ENCODE assay signal across 42 cellular contexts in the genomic region with DNA sequence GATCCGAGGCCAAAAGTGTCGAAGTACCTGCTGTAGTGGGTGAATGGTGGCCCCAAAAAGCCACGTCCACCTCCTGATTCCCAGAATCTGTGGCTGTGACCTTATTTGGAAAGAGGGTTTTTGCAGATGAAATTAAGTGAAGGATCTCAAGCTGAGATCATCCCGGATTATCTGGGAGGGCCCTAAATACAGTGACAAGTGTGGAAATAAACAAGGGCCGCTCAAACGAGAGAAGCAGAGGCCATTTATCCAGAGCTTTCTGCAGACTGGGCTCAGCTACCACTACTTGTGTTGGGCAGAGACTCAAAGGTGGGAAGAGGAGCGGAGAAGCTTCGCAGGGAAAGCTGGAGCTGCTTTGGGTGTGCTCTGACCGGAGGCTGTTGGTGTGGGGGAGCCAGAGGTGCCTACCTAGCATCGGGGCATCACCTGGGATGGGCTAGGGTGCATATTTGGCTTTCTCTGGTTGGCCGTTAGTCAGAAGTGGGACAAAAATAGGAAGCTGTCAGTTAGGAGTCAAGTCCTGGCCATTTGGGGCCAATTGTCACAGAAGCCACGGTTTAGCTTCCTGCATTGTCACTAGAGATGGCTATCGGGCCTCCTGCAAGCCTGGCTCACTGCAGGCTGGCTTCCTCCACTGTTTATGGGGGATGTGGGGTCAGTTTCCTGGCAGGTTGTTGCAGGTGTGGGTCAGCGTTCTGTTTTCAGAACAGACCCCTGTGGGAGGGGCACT. TPM values are rescaled to one million over a fixed set of nuclear protein-coding genes. Genes with fewer than 3 reads are reported as not detected.
A peak's percentile ranks its signal among the peaks of the same experiment; 100 is the strongest.
DNase-seq lines count a peak whose midpoint lies in the region; ATAC-seq, FAIRE-seq and TF ChIP-seq lines count a peak whose summit lies in the region.
"Had no signal": no experiment of that assay in that cellular context is flagged by ENCODE, and none has a peak within 500 bp of the region (broad histone marks: within the 10 kb centered on the region; RNA-seq: fewer than 3 reads in every experiment).

No MANE protein-coding gene starts in this region.

- H3K36me3 Mint-ChIP-seq in type B pancreatic cell, result no peaks in the 10 kb centered on the region
- H3K36me3 Mint-ChIP-seq: activated naive CD8-positive, alpha-beta T cell treated with anti-CD3 and anti-CD28 coated beads, Interleukin-2, amount 10 ng/mL, durations not matched to agents 7 days and 5 days; CD14-positive monocyte had no signal

- intact Hi-C loops in K562 (cut with micrococcal nuclease), result loop anchor here (5.0 kb wide), 1 partner anchor 37 kb away; no protein-coding TSS in a partner anchor
- intact Hi-C loops in sigmoid colon (cut with DNase I), result no loop called here

- TF ChIP-seq POLR2A in K562 (conservative IDR thresholded peaks at IDR 0.05) (no peak), sigmoid colon (IDR thresholded peaks at IDR 0.05) (no peak)

- ATAC-seq in SK-N-SH treated with all-trans-retinoic acid at 6 μM for 48 hours (no peak), K562 (peak; percentile 74), GM18868 (IDR thresholded peaks at IDR 0.05; ENCODE audit: unreplicated experiment) (no peak)
- ATAC-seq: effector memory CD8-positive, alpha-beta T cell; left colon; pancreas; T-helper 17 cell; upper lobe of right lung had no signal

- DNase-seq in SK-N-SH (no peak), NCI-H82 treated with DMSO at 0.1 percent for 48 hours (lab: John Stamatoyannopoulos, UW; ENCODE audit: unreplicated experiment) (peak; percentile 13), K562 (ENCODE audit: extremely low read depth in 1 of 4, low spot score in 3 of 4) (peak; percentile 35 to 64 (median 42)), type B pancreatic cell (ENCODE audit: extremely low spot score, unreplicated experiment) (no peak), GM19240 (ENCODE audit: insufficient read length, low spot score) (no peak), sigmoid colon (no peak)
- DNase-seq: activated CD4-positive, alpha-beta T cell treated with anti-CD3 and anti-CD28 coated beads for 48 hours; activated CD8-positive, alpha-beta memory T cell treated with anti-CD3 and anti-CD28 coated beads for 24 hours; activated effector memory CD4-positive, alpha-beta T cell treated with Interleukin-2 at 50 U/mL for 16 hours; activated naive CD8-positive, alpha-beta T cell treated with anti-CD3 and anti-CD28 coated beads, Interleukin-2, amount 10 ng/mL, durations not matched to agents 7 days and 5 days; activated T-cell treated with anti-CD3 and anti-CD28 coated beads for 4 hours; Calu3; effector memory CD8-positive, alpha-beta T cell; HCEC 1CT; left colon; mammary epithelial cell; NCI-H1092; NCI-H1694 treated with DMSO at 0.1 percent for 48 hours; NCI-H446; NCI-H774; nephron progenitor cell; retina; stimulated activated naive CD4-positive, alpha-beta T cell; T-helper 17 cell; upper lobe of right lung had no signal

- H3K4me3 ChIP-seq in SK-N-SH (ENCODE audit: low read depth in 2 of 2, low read length in 1 of 2), result no peak overlapping the region
- no peak overlapping the region for H3K4me3 ChIP-seq in K562
- H3K4me3 ChIP-seq in sigmoid colon, result no peak overlapping the region
- H3K4me3 ChIP-seq: ascending aorta, cardiac muscle cell, coronary artery, pancreas, skin epidermis, suprapubic skin, upper lobe of right lung had no signal

- FAIRE-seq in K562 (lab: Jason Lieb, UNC), result peak; percentile 92
- FAIRE-seq: GM18507, pancreas had no signal

- 88% methylated on average over 14 of the region's 14 CpGs for WGBS in SK-N-SH (ENCODE audit: low lambda C conversion rate)
- 9% methylated on average over 12 of the region's 14 CpGs for WGBS in K562 (ENCODE audit: insufficient coverage, low coverage, missing lambda C conversion rate)
- WGBS in sigmoid colon, 2 donors, result 76 to 82% methylated on average over 14 of the region's 14 CpGs

- no peaks in the 10 kb centered on the region for H3K9me3 ChIP-seq in SK-N-SH
- H3K9me3 ChIP-seq in K562 (replicated peaks; ENCODE audit: control insufficient read depth, insufficient read depth, low read depth, low read length), result no peaks in the 10 kb centered on the region
- no peaks in the 10 kb centered on the region for H3K9me3 ChIP-seq in sigmoid colon
- H3K9me3 ChIP-seq: ascending aorta, pancreas, suprapubic skin, upper lobe of right lung had no signal

- no peaks in the 10 kb centered on the region for H3K27me3 ChIP-seq in SK-N-SH (ENCODE audit: insufficient read depth)
- no peaks in the 10 kb centered on the region for H3K27me3 ChIP-seq in K562 (ENCODE audit: control insufficient read depth in 2 of 2, insufficient read depth in 2 of 2, low read length in 2 of 2)
- H3K27me3 ChIP-seq in sigmoid colon, result no peaks in the 10 kb centered on the region
- H3K27me3 ChIP-seq: ascending aorta, cardiac muscle cell, pancreas had no signal

- no peak overlapping the region for H2AFZ ChIP-seq in SK-N-SH (ENCODE audit: low read depth)
- peak overlapping the region; percentile 95 for H2AFZ ChIP-seq in K562 (ENCODE audit: low read depth, low read length)

- peak overlapping the region in 1 of 2 experiments; percentile 84; a peak in 2 of 4 replicates for H3K27ac ChIP-seq in SK-N-SH (ENCODE audit: low read depth in 2 of 2, low read length in 1 of 2)
- H3K27ac ChIP-seq in K562 (ENCODE audit: extremely low read depth, low read depth, low read length), result peak overlapping the region; percentile 81
- H3K27ac ChIP-seq in sigmoid colon, result no peak overlapping the region
- H3K27ac ChIP-seq: 22Rv1, ascending aorta, cardiac muscle cell, coronary artery, pancreas, RWPE1, skin epidermis, suprapubic skin, upper lobe of right lung, VCaP had no signal

- no peaks in the 10 kb centered on the region for H3K9me1 ChIP-seq in K562 (ENCODE audit: control insufficient read depth, insufficient read depth, low read length)

- peaks cover 4% of the 10 kb centered on the region for H3F3A ChIP-seq in SK-N-SH (replicated peaks; ENCODE audit: insufficient read depth)

- no peaks in the 10 kb centered on the region for H3K79me2 ChIP-seq in SK-N-SH (ENCODE audit: insufficient read depth)
- no peaks in the 10 kb centered on the region; the same call in 2 of the 3 replicates for H3K79me2 ChIP-seq in K562 (ENCODE audit: control insufficient read depth, insufficient read depth, low read length)

- no peaks in the 10 kb centered on the region for H3K9me3 Mint-ChIP-seq in type B pancreatic cell
- H3K9me3 Mint-ChIP-seq: activated naive CD8-positive, alpha-beta T cell treated with anti-CD3 and anti-CD28 coated beads, Interleukin-2, amount 10 ng/mL, durations not matched to agents 7 days and 5 days; effector memory CD8-positive, alpha-beta T cell; nephron progenitor cell had no signal

- peaks cover 30% of the 10 kb centered on the region for H3K4me1 Mint-ChIP-seq in type B pancreatic cell (ENCODE audit: unreplicated experiment)
- H3K4me1 Mint-ChIP-seq: activated naive CD8-positive, alpha-beta T cell treated with anti-CD3 and anti-CD28 coated beads, Interleukin-2, amount 10 ng/mL, durations not matched to agents 7 days and 5 days; T-helper 17 cell had no signal

- H3K4me3 Mint-ChIP-seq in type B pancreatic cell, result no peak overlapping the region
- H3K4me3 Mint-ChIP-seq: activated naive CD8-positive, alpha-beta T cell treated with anti-CD3 and anti-CD28 coated beads, Interleukin-2, amount 10 ng/mL, durations not matched to agents 7 days and 5 days; CD14-positive monocyte; effector memory CD8-positive, alpha-beta T cell; nephron progenitor cell; T-helper 17 cell had no signal

- H3K9me2 ChIP-seq in SK-N-SH, result no peaks in the 10 kb centered on the region

- TF ChIP-seq EP300 in SK-N-SH (IDR thresholded peaks at IDR 0.05; ENCODE audit: borderline replicate concordance in 1 of 2, low read depth in 1 of 2, low read length in 1 of 2) (no peak), K562 (IDR thresholded peaks at IDR 0.05; ENCODE audit: low read length) (peak; percentile 65; the same call in 1 of the 2 replicates), sigmoid colon (IDR thresholded peaks at IDR 0.05) (no peak)

- in situ Hi-C loops in K562 (cut with MboI), result no loop called here

- H3K27ac Mint-ChIP-seq in type B pancreatic cell, result peak overlapping the region; percentile 39
- H3K27ac Mint-ChIP-seq: activated naive CD8-positive, alpha-beta T cell treated with anti-CD3 and anti-CD28 coated beads, Interleukin-2, amount 10 ng/mL, durations not matched to agents 7 days and 5 days; CD14-positive monocyte; effector memory CD8-positive, alpha-beta T cell; nephron progenitor cell; T-helper 17 cell had no signal

- TF ChIP-seq CTCF in SK-N-SH (IDR thresholded peaks at IDR 0.05) (no peak), K562 (IDR thresholded peaks at IDR 0.05 in 2 of 3, conservative IDR thresholded peaks at IDR 0.05 in 1 of 3; ENCODE audit: insufficient read depth in 2 of 3, low read depth in 1 of 3, low read length in 3 of 3) (no peak), type B pancreatic cell (conservative IDR thresholded peaks at IDR 0.05) (no peak), sigmoid colon (IDR thresholded peaks at IDR 0.05) (no peak)

- H3K9ac ChIP-seq in SK-N-SH, result no peak overlapping the region
- peak overlapping the region; percentile 60 to 83 for H3K9ac ChIP-seq in K562 (ENCODE audit: insufficient read depth in 1 of 2, low read depth in 2 of 2, low read length in 2 of 2)

- POLR2A ChIA-PET in SK-N-SH (lab: Yijun Ruan, JAX) (interaction anchor here (3.5 kb wide), 1 partner anchor 32 kb away, joined by 37 read pairs; no protein-coding TSS in a partner anchor), K562 (lab: Yijun Ruan, JAX) (interaction anchor here (0.6 to 1.4 kb wide), 5 partner anchors 8 to 1232 kb away, joined by 3 to 4 read pairs (median 4); no protein-coding TSS in a partner anchor)

- no peaks in the 10 kb centered on the region for H3K36me3 ChIP-seq in SK-N-SH (replicated peaks in 1 of 2; ENCODE audit: control insufficient read depth in 1 of 2, insufficient read depth in 2 of 2, low read length in 1 of 2)
- no peaks in the 10 kb centered on the region for H3K36me3 ChIP-seq in K562 (ENCODE audit: control insufficient read depth, insufficient read depth, low read length)
- H3K36me3 ChIP-seq in sigmoid colon, result no peaks in the 10 kb centered on the region
- H3K36me3 ChIP-seq: ascending aorta, cardiac muscle cell, pancreas, suprapubic skin, upper lobe of right lung had no signal

- H3K4me1 ChIP-seq in SK-N-SH (ENCODE audit: control insufficient read depth in 1 of 2, insufficient read depth in 2 of 2, low read depth in 1 of 2, low read length in 1 of 2) (peaks cover 8 to 57% of the 10 kb centered on the region in 2 experiments), K562 (replicated peaks in 1 of 2; ENCODE audit: control insufficient read depth in 2 of 2, insufficient read depth in 2 of 2, low read length in 2 of 2) (peaks cover 52 to 57% of the 10 kb centered on the region in 2 experiments), sigmoid colon (peaks cover 0 to 10% (median 0%) of the 10 kb centered on the region in 4 donors)
- H3K4me1 ChIP-seq: ascending aorta, pancreas, upper lobe of right lung had no signal

- H3K4me2 ChIP-seq in SK-N-SH (no peak overlapping the region), K562 (ENCODE audit: insufficient read depth, low read length) (peak overlapping the region; percentile 68)

- CTCF ChIA-PET in SK-N-SH (lab: Yijun Ruan, JAX), result interaction anchor here (0.9 to 2.0 kb wide), 4 partner anchors 18 to 315 kb away, joined by 3 to 7 read pairs (median 4); no protein-coding TSS in a partner anchor
- CTCF ChIA-PET in K562 (lab: Yijun Ruan, JAX; ENCODE audit: low intra/inter-chr PET ratio), result no interaction called here

- TF ChIP-seq RAD21 in SK-N-SH (IDR thresholded peaks at IDR 0.05; ENCODE audit: low read length) (no peak), K562 (CRISPR knock-in tag; conservative IDR thresholded peaks at IDR 0.05 in 1 of 2, IDR thresholded peaks at IDR 0.05 in 1 of 2) (0 out of 4 replicates have a peak, but pooled peaks of 1 of the 2 experiments have one; percentile 7)

- H3K27me3 Mint-ChIP-seq in type B pancreatic cell, result peaks cover 8% of the 10 kb centered on the region
- H3K27me3 Mint-ChIP-seq: activated naive CD8-positive, alpha-beta T cell treated with anti-CD3 and anti-CD28 coated beads, Interleukin-2, amount 10 ng/mL, durations not matched to agents 7 days and 5 days had no signal

- H4K20me1 ChIP-seq in SK-N-SH (ENCODE audit: insufficient read depth), result no peaks in the 10 kb centered on the region
- H4K20me1 ChIP-seq in K562 (replicated peaks; ENCODE audit: control insufficient read depth, insufficient read depth, low read length), result no peaks in the 10 kb centered on the region

- no TSS peak for BruUV-seq in K562 (replicated peaks; lab: Mats Ljungman, UMichigan)

RNA-seq across cellular contexts. Expression of gene DLK1, which starts 27.8 kb away (rescaled TPM):
- polyA plus RNA-seq in SK-N-SH (2012; rRNA removed) (1.2 and 1.7 TPM in 2 replicates), K562 (2011; rRNA removed) (97.2 and 430 TPM in 2 replicates), K562 (2014; fragmentation: Illumina TruSeq; extraction: Trizol) (15.3 and 36.5 TPM in 2 replicates), K562 (2014; fragmentation: Nextera tagmentation; extraction: Ambion mirVana) (1 to 10 TPM; 4.4 to 4.7 TPM), K562 (2014; rRNA removed) (21.4 and 27.5 TPM in 2 replicates), sigmoid colon (1 to 10 TPM in 1 of 3 donors, under 1 TPM in 1, not detected in 1; 0.46 to 1.2 TPM)
- polyA plus RNA-seq in SK-N-SH (2012; cell fraction: cytosol; rRNA removed), result 1.7 and 2.8 TPM in 2 replicates
- polyA plus RNA-seq in SK-N-SH (2012; cell fraction: nucleus; rRNA removed), result 0.73 and 0.87 TPM in 2 replicates
- 16.9 and 103 TPM in 2 replicates for total RNA-seq in K562 (2011; cell fraction: chromatin; rRNA removed; ENCODE audit: low replicate concordance)
- total RNA-seq in K562 (2011; cell fraction: nucleolus; rRNA removed), result 80.7 and 188 TPM in 2 replicates
- 58.2 and 70.2 TPM in 2 replicates for total RNA-seq in K562 (2011; cell fraction: nucleoplasm; rRNA removed)
- total RNA-seq in K562 (2014; rRNA removed) (11.8 and 12.5 TPM in 2 replicates), K562 (2014; rRNA removed; fragmentation: Illumina TruSeq; extraction: Trizol) (3.9 and 5.6 TPM in 2 replicates), K562 (2015; rRNA removed; fragmentation: Illumina TruSeq; extraction: Trizol) (17.6 and 20.2 TPM in 2 replicates), K562 (2021) (44.2 and 48.3 TPM in 2 replicates), type B pancreatic cell (ENCODE audit: low replicate concordance) (149 and 405 TPM in 2 replicates), sigmoid colon (under 1 TPM in 1 of 4 donors, not detected in 3; 0.36 TPM)
- polyA plus RNA-seq in K562 (2011; cell fraction: cytosol; rRNA removed), result 306 and 365 TPM in 2 replicates
- 296 and 371 TPM in 2 replicates for polyA plus RNA-seq in K562 (2011; cell fraction: nucleus; rRNA removed)
- 106 and 264 TPM in 2 replicates for polyA plus RNA-seq in K562 (2012)
- 35.4 and 85.9 TPM in 2 replicates for polyA minus RNA-seq in K562 (2011; rRNA and poly(A)+ RNA removed)
- polyA minus RNA-seq in K562 (2011; cell fraction: cytosol; rRNA and poly(A)+ RNA removed), result 143 and 458 TPM in 2 replicates
- 44.6 and 117 TPM in 2 replicates for polyA minus RNA-seq in K562 (2011; cell fraction: nucleus; rRNA and poly(A)+ RNA removed)
- total RNA-seq: activated naive CD8-positive, alpha-beta T cell treated with anti-CD3 and anti-CD28 coated beads, Interleukin-2, amount 10 ng/mL, durations not matched to agents 7 days and 5 days; Calu3; epithelial cell of proximal tubule; glomerular endothelial cell; left colon; LHCN-M2; mammary epithelial cell; OCI-LY7; suprapubic skin; upper lobe of right lung had no signal
- polyA plus RNA-seq: CD14-positive monocyte, mammary epithelial cell had no signal

Comparison
In these comparisons a context has a peak if more than half of its experiments do, and no peak if none do; other contexts are left out.
1. DNase-seq: peak in NCI-H82 treated with DMSO at 0.1 percent for 48 hours (single experiment) and K562 (4 of 4); none in SK-N-SH (single experiment), type B pancreatic cell (single experiment), GM19240 (single experiment) and sigmoid colon (single experiment).
2. Of the 27 proteins assayed by ChIP-seq in both K562 and SK-N-SH: peak only in K562: EP300; only in SK-N-SH: none; in both: GATA2; in neither: 23; mixed calls (peak in some experiments, not most) for 2.